Comparison of ENCODE assay signal across 8 cellular contexts in genomic region chr10:5814110-5815107, GRCh38. TPM values are rescaled to one million over a fixed set of nuclear protein-coding genes. Genes with fewer than 3 reads are reported as not detected.
DNase-seq lines count a peak whose midpoint lies in the region; ATAC-seq and TF ChIP-seq lines count a peak whose summit lies in the region.

No MANE protein-coding gene starts in this region.

- H3K4me1 ChIP-seq in colonic mucosa, result no peaks in the 10 kb centered on the region

- H3K27ac ChIP-seq in colonic mucosa, result peak overlapping the region; percentile 98

- H3K9me3 Mint-ChIP-seq in activated CD4-positive, alpha-beta T cell treated with anti-CD3 and anti-CD28 coated beads, Interleukin-2, amount 10 ng/mL, durations not matched to agents 24 days and 14 days, result peaks cover 5% of the 10 kb centered on the region
- no peaks in the 10 kb centered on the region for H3K9me3 Mint-ChIP-seq in naive thymus-derived CD8-positive, alpha-beta T cell

- H3K36me3 ChIP-seq in colonic mucosa, result no peaks in the 10 kb centered on the region

- H3K27ac Mint-ChIP-seq in activated CD4-positive, alpha-beta T cell treated with anti-CD3 and anti-CD28 coated beads, Interleukin-2, amount 10 ng/mL, durations not matched to agents 24 days and 14 days, result peak overlapping the region; percentile 95
- H3K27ac Mint-ChIP-seq in naive thymus-derived CD8-positive, alpha-beta T cell, result peak overlapping the region; percentile 91 to 98 (median 96)

- H3K9me3 ChIP-seq in colonic mucosa, result no peaks in the 10 kb centered on the region

- ATAC-seq in naive thymus-derived CD8-positive, alpha-beta T cell, result no peak
- no peak for ATAC-seq in GM19035 (IDR thresholded peaks at IDR 0.05; ENCODE audit: unreplicated experiment)

- TF ChIP-seq CTCF in colonic mucosa (IDR thresholded peaks at IDR 0.05), result no peak
- no peak for TF ChIP-seq CTCF in GM20000 (IDR thresholded peaks at IDR 0.05; ENCODE audit: extremely low read depth, missing control alignments)

- intact Hi-C loops in activated CD4-positive, alpha-beta T cell treated with anti-CD3 and anti-CD28 coated beads, Interleukin-2, amount 10 ng/mL, durations not matched to agents 24 days and 14 days (cut with micrococcal nuclease), result loop anchor here (1.0 to 5.0 kb wide), 2 partner anchors 30 to 233 kb away; no protein-coding TSS in a partner anchor
- intact Hi-C loops in colonic mucosa (cut with DNase I), result loop anchor here (10.0 kb wide), 1 partner anchor 60 kb away; no protein-coding TSS in a partner anchor

- H3K9ac ChIP-seq in colonic mucosa (ENCODE audit: low read depth in 2 of 2, low read length in 2 of 2), result peak overlapping the region; percentile 69 to 85

- POLR2A ChIA-PET in naive thymus-derived CD8-positive, alpha-beta T cell (lab: Charles Lee), result interaction anchor here (0.8 to 3.4 kb wide), 16 partner anchors 8 to 130 kb away, joined by 3 to 20 read pairs (median 4); partner anchors contain the start of genes ANKRD16, FBH1 and TASOR2

- peak overlapping the region; percentile 78 for H3K4me3 ChIP-seq in colonic mucosa

- no peak for DNase-seq in activated CD4-positive, alpha-beta T cell treated with anti-CD3 and anti-CD28 coated beads, Interleukin-2, amount 10 ng/mL, durations not matched to agents 24 days and 14 days
- no peak for DNase-seq in activated CD4-positive, alpha-beta T cell treated with anti-CD3 and anti-CD28 coated beads for 48 hours
- peak; percentile 38 for DNase-seq in NOMO-1 treated with DMSO at 0.1 percent for 48 hours (lab: John Stamatoyannopoulos, UW; ENCODE audit: unreplicated experiment)
- peak; percentile 32 for DNase-seq in colonic mucosa
- DNase-seq in naive thymus-derived CD8-positive, alpha-beta T cell, result no peak
- no peak for DNase-seq in GM20000 (ENCODE audit: low spot score)
- DNase-seq in cerebellum (ENCODE audit: low spot score), result no peak

- no peaks in the 10 kb centered on the region for H3K27me3 Mint-ChIP-seq in activated CD4-positive, alpha-beta T cell treated with anti-CD3 and anti-CD28 coated beads, Interleukin-2, amount 10 ng/mL, durations not matched to agents 24 days and 14 days
- H3K27me3 Mint-ChIP-seq in naive thymus-derived CD8-positive, alpha-beta T cell, result no peaks in the 10 kb centered on the region

- H3K4me3 Mint-ChIP-seq in activated CD4-positive, alpha-beta T cell treated with anti-CD3 and anti-CD28 coated beads, Interleukin-2, amount 10 ng/mL, durations not matched to agents 24 days and 14 days, result peak overlapping the region; percentile 93
- peak overlapping the region; percentile 85 to 96 (median 92) for H3K4me3 Mint-ChIP-seq in naive thymus-derived CD8-positive, alpha-beta T cell

- H3K36me3 Mint-ChIP-seq in activated CD4-positive, alpha-beta T cell treated with anti-CD3 and anti-CD28 coated beads, Interleukin-2, amount 10 ng/mL, durations not matched to agents 24 days and 14 days (ENCODE audit: low read depth), result peaks cover 27% of the 10 kb centered on the region
- peaks cover 0 to 1% (median 0%) of the 10 kb centered on the region in 3 donors for H3K36me3 Mint-ChIP-seq in naive thymus-derived CD8-positive, alpha-beta T cell

- H3K4me1 Mint-ChIP-seq in activated CD4-positive, alpha-beta T cell treated with anti-CD3 and anti-CD28 coated beads, Interleukin-2, amount 10 ng/mL, durations not matched to agents 24 days and 14 days, result peaks cover 53% of the 10 kb centered on the region
- peaks cover 15 to 74% (median 55%) of the 10 kb centered on the region in 4 donors for H3K4me1 Mint-ChIP-seq in naive thymus-derived CD8-positive, alpha-beta T cell

- no peaks in the 10 kb centered on the region for H3K27me3 ChIP-seq in colonic mucosa

RNA-seq across cellular contexts. Expression of gene GDI2, which starts 1.2 kb away (rescaled TPM):
- 305 and 307 TPM in 2 replicates for total RNA-seq in activated CD4-positive, alpha-beta T cell treated with anti-CD3 and anti-CD28 coated beads, Interleukin-2, amount 10 ng/mL, durations not matched to agents 24 days and 14 days
- total RNA-seq in colonic mucosa (100 to 1,000 TPM; 243 to 266 TPM), cerebellum (212 TPM)
- 100 to 1,000 TPM; 122 to 130 TPM for total RNA-seq in naive thymus-derived CD8-positive, alpha-beta T cell
- polyA plus RNA-seq in naive thymus-derived CD8-positive, alpha-beta T cell, result 100 to 1,000 TPM; 145 to 171 (median 157) TPM

Comparison
In these comparisons a context has a peak if more than half of its experiments do, and no peak if none do; other contexts are left out.
1. DNase-seq: peak in NOMO-1 treated with DMSO at 0.1 percent for 48 hours (single experiment) and colonic mucosa (single experiment); none in activated CD4-positive, alpha-beta T cell treated with anti-CD3 and anti-CD28 coated beads, Interleukin-2, amount 10 ng/mL, durations not matched to agents 24 days and 14 days (single experiment), activated CD4-positive, alpha-beta T cell treated with anti-CD3 and anti-CD28 coated beads for 48 hours (single experiment), naive thymus-derived CD8-positive, alpha-beta T cell (0 of 10), GM20000 (single experiment) and cerebellum (single experiment).